ENCODE assay signal across 2 cellular contexts in the genomic region with DNA sequence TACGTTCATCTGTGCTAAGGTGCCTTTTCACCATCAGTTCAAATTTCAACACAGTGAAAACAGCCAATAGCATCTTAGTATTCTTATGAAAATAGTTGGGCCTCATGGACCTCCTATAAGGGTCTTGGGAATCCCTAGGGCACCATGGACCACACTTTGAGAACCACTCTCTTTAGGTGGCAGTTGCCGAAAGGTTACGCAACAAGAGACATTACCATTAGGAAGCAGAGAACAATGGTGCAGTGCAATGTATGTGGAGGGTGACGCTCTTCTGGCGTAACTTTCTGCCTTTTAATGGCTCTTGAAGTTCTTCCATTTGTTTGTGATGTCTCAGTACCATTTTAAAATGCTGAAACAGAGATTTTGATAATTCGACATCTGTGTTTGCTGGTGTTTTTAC.
TF ChIP-seq lines count a peak whose summit lies in the region.

No MANE protein-coding gene starts in this region.

TF ChIP-seq in HepG2, 621 proteins besides CTCF, POLR2A, EP300 and RAD21:
- TF ChIP-seq, protein P1, sequence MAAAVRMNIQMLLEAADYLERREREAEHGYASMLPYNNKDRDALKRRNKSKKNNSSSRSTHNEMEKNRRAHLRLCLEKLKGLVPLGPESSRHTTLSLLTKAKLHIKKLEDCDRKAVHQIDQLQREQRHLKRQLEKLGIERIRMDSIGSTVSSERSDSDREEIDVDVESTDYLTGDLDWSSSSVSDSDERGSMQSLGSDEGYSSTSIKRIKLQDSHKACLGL (CRISPR knock-in tag; IDR thresholded peaks at IDR 0.05) = no peak
- TF ChIP-seq, protein P2, sequence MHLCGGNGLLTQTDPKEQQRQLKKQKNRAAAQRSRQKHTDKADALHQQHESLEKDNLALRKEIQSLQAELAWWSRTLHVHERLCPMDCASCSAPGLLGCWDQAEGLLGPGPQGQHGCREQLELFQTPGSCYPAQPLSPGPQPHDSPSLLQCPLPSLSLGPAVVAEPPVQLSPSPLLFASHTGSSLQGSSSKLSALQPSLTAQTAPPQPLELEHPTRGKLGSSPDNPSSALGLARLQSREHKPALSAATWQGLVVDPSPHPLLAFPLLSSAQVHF (CRISPR knock-in tag; IDR thresholded peaks at IDR 0.05) = no peak
- TF ChIP-seq HIVEP1 (CRISPR knock-in tag; IDR thresholded peaks at IDR 0.05) (no peak), CEBPG (CRISPR knock-in tag; IDR thresholded peaks at IDR 0.05) (peak; percentile 73), ZNF562 (CRISPR knock-in tag; IDR thresholded peaks at IDR 0.05; ENCODE audit: borderline replicate concordance) (no peak), DPF2 (CRISPR knock-in tag; IDR thresholded peaks at IDR 0.05; ENCODE audit: borderline replicate concordance, low read depth) (no peak), SMC3 (IDR thresholded peaks at IDR 0.05; ENCODE audit: low read length) (no peak), TCF12 (IDR thresholded peaks at IDR 0.05) (no peak), TCF12 (CRISPR knock-in tag; IDR thresholded peaks at IDR 0.05) (no peak), CEBPB (IDR thresholded peaks at IDR 0.05; ENCODE audit: borderline replicate concordance, low read depth, low read length) (peak; percentile 82), NFATC3 (CRISPR knock-in tag; IDR thresholded peaks at IDR 0.05) (no peak)
- TF ChIP-seq, protein P3, sequence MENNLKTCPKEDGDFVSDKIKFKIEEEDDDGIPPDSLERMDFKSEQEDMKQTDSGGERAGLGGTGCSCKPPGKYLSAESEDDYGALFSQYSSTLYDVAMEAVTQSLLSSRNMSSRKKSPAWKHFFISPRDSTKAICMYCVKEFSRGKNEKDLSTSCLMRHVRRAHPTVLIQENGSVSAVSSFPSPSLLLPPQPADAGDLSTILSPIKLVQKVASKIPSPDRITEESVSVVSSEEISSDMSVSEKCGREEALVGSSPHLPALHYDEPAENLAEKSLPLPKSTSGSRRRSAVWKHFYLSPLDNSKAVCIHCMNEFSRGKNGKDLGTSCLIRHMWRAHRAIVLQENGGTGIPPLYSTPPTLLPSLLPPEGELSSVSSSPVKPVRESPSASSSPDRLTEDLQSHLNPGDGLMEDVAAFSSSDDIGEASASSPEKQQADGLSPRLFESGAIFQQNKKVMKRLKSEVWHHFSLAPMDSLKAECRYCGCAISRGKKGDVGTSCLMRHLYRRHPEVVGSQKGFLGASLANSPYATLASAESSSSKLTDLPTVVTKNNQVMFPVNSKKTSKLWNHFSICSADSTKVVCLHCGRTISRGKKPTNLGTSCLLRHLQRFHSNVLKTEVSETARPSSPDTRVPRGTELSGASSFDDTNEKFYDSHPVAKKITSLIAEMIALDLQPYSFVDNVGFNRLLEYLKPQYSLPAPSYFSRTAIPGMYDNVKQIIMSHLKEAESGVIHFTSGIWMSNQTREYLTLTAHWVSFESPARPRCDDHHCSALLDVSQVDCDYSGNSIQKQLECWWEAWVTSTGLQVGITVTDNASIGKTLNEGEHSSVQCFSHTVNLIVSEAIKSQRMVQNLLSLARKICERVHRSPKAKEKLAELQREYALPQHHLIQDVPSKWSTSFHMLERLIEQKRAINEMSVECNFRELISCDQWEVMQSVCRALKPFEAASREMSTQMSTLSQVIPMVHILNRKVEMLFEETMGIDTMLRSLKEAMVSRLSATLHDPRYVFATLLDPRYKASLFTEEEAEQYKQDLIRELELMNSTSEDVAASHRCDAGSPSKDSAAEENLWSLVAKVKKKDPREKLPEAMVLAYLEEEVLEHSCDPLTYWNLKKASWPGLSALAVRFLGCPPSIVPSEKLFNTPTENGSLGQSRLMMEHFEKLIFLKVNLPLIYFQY (CRISPR knock-in tag; IDR thresholded peaks at IDR 0.05; ENCODE audit: borderline replicate concordance) = no peak
- TF ChIP-seq, protein P4, sequence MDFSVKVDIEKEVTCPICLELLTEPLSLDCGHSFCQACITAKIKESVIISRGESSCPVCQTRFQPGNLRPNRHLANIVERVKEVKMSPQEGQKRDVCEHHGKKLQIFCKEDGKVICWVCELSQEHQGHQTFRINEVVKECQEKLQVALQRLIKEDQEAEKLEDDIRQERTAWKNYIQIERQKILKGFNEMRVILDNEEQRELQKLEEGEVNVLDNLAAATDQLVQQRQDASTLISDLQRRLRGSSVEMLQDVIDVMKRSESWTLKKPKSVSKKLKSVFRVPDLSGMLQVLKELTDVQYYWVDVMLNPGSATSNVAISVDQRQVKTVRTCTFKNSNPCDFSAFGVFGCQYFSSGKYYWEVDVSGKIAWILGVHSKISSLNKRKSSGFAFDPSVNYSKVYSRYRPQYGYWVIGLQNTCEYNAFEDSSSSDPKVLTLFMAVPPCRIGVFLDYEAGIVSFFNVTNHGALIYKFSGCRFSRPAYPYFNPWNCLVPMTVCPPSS (IDR thresholded peaks at IDR 0.05) = no peak
TF ChIP-seq in HepG2: peak in this region for 2.

TF ChIP-seq in H1, 55 proteins besides CTCF, POLR2A, EP300 and RAD21:
- TF ChIP-seq SP2 (IDR thresholded peaks at IDR 0.05; ENCODE audit: low read length) (no peak), YY1 (IDR thresholded peaks at IDR 0.05; ENCODE audit: low read depth, low read length) (no peak), TAF7 (optimal IDR thresholded peaks at IDR 0.05; ENCODE audit: borderline replicate concordance, low read depth, low read length) (no peak), KDM1A (IDR thresholded peaks at IDR 0.05; ENCODE audit: borderline replicate concordance, low read length) (no peak), CEBPB (IDR thresholded peaks at IDR 0.05; ENCODE audit: low read depth, low read length) (peak; percentile 92), SP1 (IDR thresholded peaks at IDR 0.05; ENCODE audit: low read depth, low read length) (no peak), SIRT6 (IDR thresholded peaks at IDR 0.05; ENCODE audit: low read length) (no peak), GTF2F1 (IDR thresholded peaks at IDR 0.05; ENCODE audit: borderline replicate concordance, low read depth, low read length) (no peak)
- TF ChIP-seq, protein P5, sequence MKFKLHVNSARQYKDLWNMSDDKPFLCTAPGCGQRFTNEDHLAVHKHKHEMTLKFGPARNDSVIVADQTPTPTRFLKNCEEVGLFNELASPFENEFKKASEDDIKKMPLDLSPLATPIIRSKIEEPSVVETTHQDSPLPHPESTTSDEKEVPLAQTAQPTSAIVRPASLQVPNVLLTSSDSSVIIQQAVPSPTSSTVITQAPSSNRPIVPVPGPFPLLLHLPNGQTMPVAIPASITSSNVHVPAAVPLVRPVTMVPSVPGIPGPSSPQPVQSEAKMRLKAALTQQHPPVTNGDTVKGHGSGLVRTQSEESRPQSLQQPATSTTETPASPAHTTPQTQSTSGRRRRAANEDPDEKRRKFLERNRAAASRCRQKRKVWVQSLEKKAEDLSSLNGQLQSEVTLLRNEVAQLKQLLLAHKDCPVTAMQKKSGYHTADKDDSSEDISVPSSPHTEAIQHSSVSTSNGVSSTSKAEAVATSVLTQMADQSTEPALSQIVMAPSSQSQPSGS (IDR thresholded peaks at IDR 0.05; ENCODE audit: low read length) = no peak
TF ChIP-seq in H1: peak in this region for 1.
